ENCODE assay signal across 28 cellular contexts in the genomic region with DNA sequence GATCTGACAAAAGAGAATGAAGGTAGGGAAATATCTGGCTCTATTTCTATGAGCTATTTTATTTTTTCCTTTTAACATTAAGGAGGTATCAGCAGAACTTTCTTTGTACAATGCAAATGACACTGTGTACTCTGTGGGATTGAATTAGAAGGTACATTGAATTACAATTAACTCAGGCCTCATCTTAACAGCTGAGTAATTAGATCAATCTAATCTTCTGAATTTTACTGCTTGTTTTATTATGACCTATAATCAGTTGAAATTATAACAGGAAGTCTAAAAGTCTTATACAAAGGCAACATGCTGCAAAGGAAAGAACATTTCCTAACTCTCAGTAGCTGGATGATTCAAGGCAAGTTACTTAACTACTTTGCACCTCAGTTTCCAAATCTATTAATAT.
"Had no signal": no experiment of that assay in that cellular context is flagged by ENCODE, and none has a peak within 500 bp of the region (broad histone marks: within the 10 kb centered on the region; RNA-seq: fewer than 3 reads in every experiment).

No MANE protein-coding gene starts in this region.

- H3K27me3 ChIP-seq: brain microvascular endothelial cell, esophagus squamous epithelium, left lung, ovary, tibial nerve had no signal

- H3K4me1 Mint-ChIP-seq: activated CD4-positive, alpha-beta memory T cell treated with anti-CD3 and anti-CD28 coated beads, Interleukin-2, amount 10 ng/mL, durations not matched to agents 7 days and 5 days; activated naive CD4-positive, alpha-beta T cell treated with anti-CD3 and anti-CD28 coated beads, Interleukin-2, amount 10 ng/mL, durations not matched to agents 7 days and 5 days; nephron had no signal

- H3K27ac Mint-ChIP-seq: activated CD4-positive, alpha-beta memory T cell treated with anti-CD3 and anti-CD28 coated beads, Interleukin-2, amount 10 ng/mL, durations not matched to agents 7 days and 5 days; activated CD4-positive, alpha-beta T cell treated with anti-CD3 and anti-CD28 coated beads, Interleukin-2, amount 10 ng/mL, durations not matched to agents 24 days and 14 days; activated naive CD4-positive, alpha-beta T cell treated with anti-CD3 and anti-CD28 coated beads, Interleukin-2, amount 10 ng/mL, durations not matched to agents 7 days and 5 days; activated naive CD8-positive, alpha-beta T cell treated with anti-CD3 and anti-CD28 coated beads, Interleukin-2, amount 10 ng/mL, durations not matched to agents 7 days and 5 days; activated T-cell treated with anti-CD3 and anti-CD28 coated beads, Interleukin-2, amount 50 U/mL, for 24 hours; nephron; T-helper 1 cell treated with Interleukin-12 subunit alpha and Interleukin-12 subunit beta and Interleukin-4 antibody, amounts not matched to agents 30 μg/mL and 1 μg/mL, for 36 hours had no signal

- H3K4me3 ChIP-seq: esophagus squamous epithelium, left lung, ovary, prostate gland, skin epidermis, tibial nerve had no signal

- H3K4me3 Mint-ChIP-seq: activated CD4-positive, alpha-beta memory T cell treated with anti-CD3 and anti-CD28 coated beads, Interleukin-2, amount 10 ng/mL, durations not matched to agents 7 days and 5 days; activated CD4-positive, alpha-beta T cell treated with anti-CD3 and anti-CD28 coated beads, Interleukin-2, amount 10 ng/mL, durations not matched to agents 24 days and 14 days; activated naive CD4-positive, alpha-beta T cell treated with anti-CD3 and anti-CD28 coated beads, Interleukin-2, amount 10 ng/mL, durations not matched to agents 7 days and 5 days; activated naive CD8-positive, alpha-beta T cell treated with anti-CD3 and anti-CD28 coated beads, Interleukin-2, amount 10 ng/mL, durations not matched to agents 7 days and 5 days; activated T-cell treated with anti-CD3 and anti-CD28 coated beads, Interleukin-2, amount 50 U/mL, for 24 hours; nephron; T-helper 1 cell treated with Interleukin-12 subunit alpha and Interleukin-12 subunit beta and Interleukin-4 antibody, amounts not matched to agents 30 μg/mL and 1 μg/mL, for 36 hours had no signal

- H3K9me3 ChIP-seq: esophagus squamous epithelium, left lung, ovary, prostate gland, tibial nerve had no signal

- H3K4me1 ChIP-seq: esophagus squamous epithelium, prostate gland had no signal

- H3K27ac ChIP-seq: brain microvascular endothelial cell, epithelial cell of prostate, esophagus squamous epithelium, left lung, ovary, prostate gland, skin epidermis, tibial nerve had no signal

- FAIRE-seq: astrocyte, frontal cortex had no signal

- H3K36me3 ChIP-seq: brain microvascular endothelial cell, left lung, ovary, prostate gland, tibial nerve had no signal

- H3K36me3 Mint-ChIP-seq: activated naive CD4-positive, alpha-beta T cell treated with anti-CD3 and anti-CD28 coated beads, Interleukin-2, amount 10 ng/mL, durations not matched to agents 7 days and 5 days had no signal

- H3K27me3 Mint-ChIP-seq: activated CD4-positive, alpha-beta memory T cell treated with anti-CD3 and anti-CD28 coated beads, Interleukin-2, amount 10 ng/mL, durations not matched to agents 7 days and 5 days; activated CD4-positive, alpha-beta T cell treated with anti-CD3 and anti-CD28 coated beads, Interleukin-2, amount 10 ng/mL, durations not matched to agents 24 days and 14 days; activated naive CD4-positive, alpha-beta T cell treated with anti-CD3 and anti-CD28 coated beads, Interleukin-2, amount 10 ng/mL, durations not matched to agents 7 days and 5 days; activated naive CD8-positive, alpha-beta T cell treated with anti-CD3 and anti-CD28 coated beads, Interleukin-2, amount 10 ng/mL, durations not matched to agents 7 days and 5 days; activated T-cell treated with anti-CD3 and anti-CD28 coated beads, Interleukin-2, amount 50 U/mL, for 24 hours had no signal

- H3K9me3 Mint-ChIP-seq: activated CD4-positive, alpha-beta memory T cell treated with anti-CD3 and anti-CD28 coated beads, Interleukin-2, amount 10 ng/mL, durations not matched to agents 7 days and 5 days; activated CD4-positive, alpha-beta T cell treated with anti-CD3 and anti-CD28 coated beads, Interleukin-2, amount 10 ng/mL, durations not matched to agents 24 days and 14 days; activated naive CD4-positive, alpha-beta T cell treated with anti-CD3 and anti-CD28 coated beads, Interleukin-2, amount 10 ng/mL, durations not matched to agents 7 days and 5 days; activated T-cell treated with anti-CD3 and anti-CD28 coated beads, Interleukin-2, amount 50 U/mL, for 24 hours; nephron; T-helper 1 cell treated with Interleukin-12 subunit alpha and Interleukin-12 subunit beta and Interleukin-4 antibody, amounts not matched to agents 30 μg/mL and 1 μg/mL, for 36 hours had no signal

- DNase-seq: activated CD4-positive, alpha-beta memory T cell treated with anti-CD3 and anti-CD28 coated beads, Interleukin-2, amount 10 ng/mL, durations not matched to agents 7 days and 5 days; activated CD4-positive, alpha-beta T cell treated with anti-CD3 and anti-CD28 coated beads, Interleukin-2, amount 10 ng/mL, durations not matched to agents 24 days and 14 days; activated CD4-positive, CD25-positive, alpha-beta regulatory T cell treated with anti-CD3 and anti-CD28 coated beads, Interleukin-2, amount 50 U/mL, for 72 hours; activated CD8-positive, alpha-beta memory T cell treated with anti-CD3 and anti-CD28 coated beads, Interleukin-2, amount 50 U/mL, for 48 hours; activated gamma-delta T cell; activated naive CD4-positive, alpha-beta T cell treated with anti-CD3 and anti-CD28 coated beads, Interleukin-2, amount 10 ng/mL, durations not matched to agents 7 days and 5 days; activated naive CD8-positive, alpha-beta T cell treated with anti-CD3 and anti-CD28 coated beads, Interleukin-2, amount 10 ng/mL, durations not matched to agents 7 days and 5 days; activated T-cell treated with anti-CD3 and anti-CD28 coated beads, Interleukin-2, amount 50 U/mL, for 24 hours; amniotic stem cell; brain microvascular endothelial cell; esophagus squamous epithelium; kidney glomerular epithelial cell; left lung; ovary; retina; stimulated activated CD4-positive, alpha-beta T cell treated with anti-CD3 and anti-CD28 coated beads, Interleukin-15, amount 100 ng/mL, for 24 hours; stimulated activated CD4-positive, alpha-beta T cell treated with anti-CD3 and anti-CD28 coated beads, Interleukin-2, amount 100 ng/mL, for 24 hours; stimulated activated naive CD4-positive, alpha-beta T cell treated with Interleukin-2 at 50 U/mL for 16 hours; SW 1271; T1000 had no signal
